Comparison of ENCODE assay signal across 1 cellular context in the genomic region with DNA sequence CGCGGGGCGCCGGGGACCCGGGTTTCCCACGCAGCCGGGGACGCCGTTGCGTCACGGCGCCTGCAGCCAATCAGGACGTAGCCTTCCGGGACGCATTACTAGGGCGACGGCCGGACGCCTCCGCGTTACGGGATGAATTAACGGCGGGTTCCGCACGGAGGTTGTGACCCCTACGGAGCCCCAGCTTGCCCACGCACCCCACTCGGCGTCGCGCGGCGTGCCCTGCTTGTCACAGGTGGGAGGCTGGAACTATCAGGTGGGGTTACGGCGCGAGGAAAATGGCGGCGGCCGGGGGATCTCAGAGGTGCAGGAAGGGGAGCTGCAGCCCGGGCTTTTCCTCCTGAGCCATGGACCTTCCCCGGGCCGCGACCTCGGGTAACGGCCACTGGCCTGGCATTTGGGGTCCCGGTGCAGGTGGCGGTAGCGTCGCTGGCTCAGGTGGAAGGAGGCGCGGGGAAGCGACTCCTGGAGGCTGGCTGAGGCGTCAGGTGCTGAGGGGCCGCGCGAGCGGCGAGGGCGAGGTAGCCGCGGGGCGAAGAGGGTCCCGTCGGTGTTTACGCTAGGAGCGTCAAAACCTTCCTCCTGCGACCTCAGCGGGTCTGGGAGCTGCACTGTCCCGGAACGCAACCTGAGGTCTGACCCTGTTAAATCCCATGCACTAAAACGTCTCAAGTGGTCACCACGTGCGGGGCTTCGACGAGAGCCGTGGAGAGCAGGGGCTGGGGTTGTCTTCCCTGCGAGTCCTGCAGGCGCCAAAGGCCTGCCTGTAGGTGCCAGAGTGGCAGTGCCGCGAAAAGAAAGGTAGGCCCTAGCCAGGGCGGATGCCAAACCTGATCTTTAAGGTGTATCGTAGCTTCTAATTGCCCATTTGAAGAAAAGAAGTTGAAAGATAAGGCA.
A peak's percentile ranks its signal among the peaks of the same experiment; 100 is the strongest.
TF ChIP-seq lines count a peak whose summit lies in the region.

A gene (plus strand): TSS at position 98 of the 897 bp plus-strand sequence. CDS start 78,345 bp downstream, outside the sequence.

TF ChIP-seq in HepG2, 621 proteins besides CTCF, POLR2A, EP300 and RAD21 (continued from another document and continues in another):
- TF ChIP-seq, protein P1, sequence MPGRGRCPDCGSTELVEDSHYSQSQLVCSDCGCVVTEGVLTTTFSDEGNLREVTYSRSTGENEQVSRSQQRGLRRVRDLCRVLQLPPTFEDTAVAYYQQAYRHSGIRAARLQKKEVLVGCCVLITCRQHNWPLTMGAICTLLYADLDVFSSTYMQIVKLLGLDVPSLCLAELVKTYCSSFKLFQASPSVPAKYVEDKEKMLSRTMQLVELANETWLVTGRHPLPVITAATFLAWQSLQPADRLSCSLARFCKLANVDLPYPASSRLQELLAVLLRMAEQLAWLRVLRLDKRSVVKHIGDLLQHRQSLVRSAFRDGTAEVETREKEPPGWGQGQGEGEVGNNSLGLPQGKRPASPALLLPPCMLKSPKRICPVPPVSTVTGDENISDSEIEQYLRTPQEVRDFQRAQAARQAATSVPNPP (CRISPR knock-in tag; IDR thresholded peaks at IDR 0.05): peak; percentile 97
- TF ChIP-seq KDM5A (IDR thresholded peaks at IDR 0.05; ENCODE audit: borderline replicate concordance, low read length): no peak; the same call in 1 of the 2 replicates
- TF ChIP-seq FOXK1 (CRISPR knock-in tag; IDR thresholded peaks at IDR 0.05; ENCODE audit: borderline replicate concordance, low read depth): peak; percentile 9; the same call in 1 of the 2 replicates
- peak; percentile 98 for TF ChIP-seq ZNF235 (CRISPR knock-in tag; IDR thresholded peaks at IDR 0.05; ENCODE audit: borderline replicate concordance)
- TF ChIP-seq, protein P2, sequence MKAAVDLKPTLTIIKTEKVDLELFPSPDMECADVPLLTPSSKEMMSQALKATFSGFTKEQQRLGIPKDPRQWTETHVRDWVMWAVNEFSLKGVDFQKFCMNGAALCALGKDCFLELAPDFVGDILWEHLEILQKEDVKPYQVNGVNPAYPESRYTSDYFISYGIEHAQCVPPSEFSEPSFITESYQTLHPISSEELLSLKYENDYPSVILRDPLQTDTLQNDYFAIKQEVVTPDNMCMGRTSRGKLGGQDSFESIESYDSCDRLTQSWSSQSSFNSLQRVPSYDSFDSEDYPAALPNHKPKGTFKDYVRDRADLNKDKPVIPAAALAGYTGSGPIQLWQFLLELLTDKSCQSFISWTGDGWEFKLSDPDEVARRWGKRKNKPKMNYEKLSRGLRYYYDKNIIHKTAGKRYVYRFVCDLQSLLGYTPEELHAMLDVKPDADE (CRISPR knock-in tag; IDR thresholded peaks at IDR 0.05): peak; percentile 90; the same call in 1 of the 2 replicates
- peak; percentile 95; the same call in 1 of the 2 replicates for TF ChIP-seq ZNF484 (CRISPR knock-in tag; IDR thresholded peaks at IDR 0.05; ENCODE audit: borderline replicate concordance, low read depth)
- peak; percentile 54 for TF ChIP-seq XRCC5 (optimal IDR thresholded peaks at IDR 0.05; ENCODE audit: low read length)
- no peak; the same call in 1 of the 2 replicates for TF ChIP-seq ZNF12 (CRISPR knock-in tag; IDR thresholded peaks at IDR 0.05)
- TF ChIP-seq PAX8 (CRISPR knock-in tag; IDR thresholded peaks at IDR 0.05; ENCODE audit: borderline replicate concordance): peak; percentile 98; the same call in 1 of the 2 replicates
- peak; percentile 60; the same call in 1 of the 2 replicates for TF ChIP-seq SIX1 (CRISPR knock-in tag; IDR thresholded peaks at IDR 0.05; ENCODE audit: borderline replicate concordance)
- TF ChIP-seq ARHGAP35 (CRISPR knock-in tag; IDR thresholded peaks at IDR 0.05; ENCODE audit: borderline replicate concordance): peak; percentile 39
- peak; percentile 51; the same call in 1 of the 2 replicates for TF ChIP-seq DR1 (CRISPR knock-in tag; IDR thresholded peaks at IDR 0.05)
- TF ChIP-seq, protein P3, sequence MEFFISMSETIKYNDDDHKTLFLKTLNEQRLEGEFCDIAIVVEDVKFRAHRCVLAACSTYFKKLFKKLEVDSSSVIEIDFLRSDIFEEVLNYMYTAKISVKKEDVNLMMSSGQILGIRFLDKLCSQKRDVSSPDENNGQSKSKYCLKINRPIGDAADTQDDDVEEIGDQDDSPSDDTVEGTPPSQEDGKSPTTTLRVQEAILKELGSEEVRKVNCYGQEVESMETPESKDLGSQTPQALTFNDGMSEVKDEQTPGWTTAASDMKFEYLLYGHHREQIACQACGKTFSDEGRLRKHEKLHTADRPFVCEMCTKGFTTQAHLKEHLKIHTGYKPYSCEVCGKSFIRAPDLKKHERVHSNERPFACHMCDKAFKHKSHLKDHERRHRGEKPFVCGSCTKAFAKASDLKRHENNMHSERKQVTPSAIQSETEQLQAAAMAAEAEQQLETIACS (CRISPR knock-in tag; IDR thresholded peaks at IDR 0.05): peak; percentile 62
- TF ChIP-seq ESRRA (CRISPR knock-in tag; IDR thresholded peaks at IDR 0.05; ENCODE audit: low read depth): peak; percentile 83
- TF ChIP-seq HOXD1 (CRISPR knock-in tag; IDR thresholded peaks at IDR 0.05): peak; percentile 46
- TF ChIP-seq TCF12 (IDR thresholded peaks at IDR 0.05): no peak
- TF ChIP-seq TCF12 (CRISPR knock-in tag; IDR thresholded peaks at IDR 0.05): peak; percentile 92; the same call in 1 of the 2 replicates
- TF ChIP-seq, protein P4, sequence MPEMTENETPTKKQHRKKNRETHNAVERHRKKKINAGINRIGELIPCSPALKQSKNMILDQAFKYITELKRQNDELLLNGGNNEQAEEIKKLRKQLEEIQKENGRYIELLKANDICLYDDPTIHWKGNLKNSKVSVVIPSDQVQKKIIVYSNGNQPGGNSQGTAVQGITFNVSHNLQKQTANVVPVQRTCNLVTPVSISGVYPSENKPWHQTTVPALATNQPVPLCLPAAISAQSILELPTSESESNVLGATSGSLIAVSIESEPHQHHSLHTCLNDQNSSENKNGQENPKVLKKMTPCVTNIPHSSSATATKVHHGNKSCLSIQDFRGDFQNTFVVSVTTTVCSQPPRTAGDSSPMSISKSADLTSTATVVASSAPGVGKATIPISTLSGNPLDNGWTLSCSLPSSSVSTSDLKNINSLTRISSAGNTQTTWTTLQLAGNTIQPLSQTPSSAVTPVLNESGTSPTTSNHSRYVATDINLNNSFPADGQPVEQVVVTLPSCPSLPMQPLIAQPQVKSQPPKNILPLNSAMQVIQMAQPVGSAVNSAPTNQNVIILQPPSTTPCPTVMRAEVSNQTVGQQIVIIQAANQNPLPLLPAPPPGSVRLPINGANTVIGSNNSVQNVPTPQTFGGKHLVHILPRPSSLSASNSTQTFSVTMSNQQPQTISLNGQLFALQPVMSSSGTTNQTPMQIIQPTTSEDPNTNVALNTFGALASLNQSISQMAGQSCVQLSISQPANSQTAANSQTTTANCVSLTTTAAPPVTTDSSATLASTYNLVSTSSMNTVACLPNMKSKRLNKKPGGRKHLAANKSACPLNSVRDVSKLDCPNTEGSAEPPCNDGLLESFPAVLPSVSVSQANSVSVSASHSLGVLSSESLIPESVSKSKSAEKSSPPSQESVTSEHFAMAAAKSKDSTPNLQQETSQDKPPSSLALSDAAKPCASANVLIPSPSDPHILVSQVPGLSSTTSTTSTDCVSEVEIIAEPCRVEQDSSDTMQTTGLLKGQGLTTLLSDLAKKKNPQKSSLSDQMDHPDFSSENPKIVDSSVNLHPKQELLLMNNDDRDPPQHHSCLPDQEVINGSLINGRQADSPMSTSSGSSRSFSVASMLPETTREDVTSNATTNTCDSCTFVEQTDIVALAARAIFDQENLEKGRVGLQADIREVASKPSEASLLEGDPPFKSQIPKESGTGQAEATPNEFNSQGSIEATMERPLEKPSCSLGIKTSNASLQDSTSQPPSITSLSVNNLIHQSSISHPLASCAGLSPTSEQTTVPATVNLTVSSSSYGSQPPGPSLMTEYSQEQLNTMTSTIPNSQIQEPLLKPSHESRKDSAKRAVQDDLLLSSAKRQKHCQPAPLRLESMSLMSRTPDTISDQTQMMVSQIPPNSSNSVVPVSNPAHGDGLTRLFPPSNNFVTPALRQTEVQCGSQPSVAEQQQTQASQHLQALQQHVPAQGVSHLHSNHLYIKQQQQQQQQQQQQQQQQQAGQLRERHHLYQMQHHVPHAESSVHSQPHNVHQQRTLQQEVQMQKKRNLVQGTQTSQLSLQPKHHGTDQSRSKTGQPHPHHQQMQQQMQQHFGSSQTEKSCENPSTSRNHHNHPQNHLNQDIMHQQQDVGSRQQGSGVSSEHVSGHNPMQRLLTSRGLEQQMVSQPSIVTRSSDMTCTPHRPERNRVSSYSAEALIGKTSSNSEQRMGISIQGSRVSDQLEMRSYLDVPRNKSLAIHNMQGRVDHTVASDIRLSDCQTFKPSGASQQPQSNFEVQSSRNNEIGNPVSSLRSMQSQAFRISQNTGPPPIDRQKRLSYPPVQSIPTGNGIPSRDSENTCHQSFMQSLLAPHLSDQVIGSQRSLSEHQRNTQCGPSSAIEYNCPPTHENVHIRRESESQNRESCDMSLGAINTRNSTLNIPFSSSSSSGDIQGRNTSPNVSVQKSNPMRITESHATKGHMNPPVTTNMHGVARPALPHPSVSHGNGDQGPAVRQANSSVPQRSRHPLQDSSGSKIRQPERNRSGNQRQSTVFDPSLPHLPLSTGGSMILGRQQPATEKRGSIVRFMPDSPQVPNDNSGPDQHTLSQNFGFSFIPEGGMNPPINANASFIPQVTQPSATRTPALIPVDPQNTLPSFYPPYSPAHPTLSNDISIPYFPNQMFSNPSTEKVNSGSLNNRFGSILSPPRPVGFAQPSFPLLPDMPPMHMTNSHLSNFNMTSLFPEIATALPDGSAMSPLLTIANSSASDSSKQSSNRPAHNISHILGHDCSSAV (CRISPR knock-in tag; IDR thresholded peaks at IDR 0.05; ENCODE audit: borderline replicate concordance): peak; percentile 99
- peak; percentile 54; the same call in 1 of the 2 replicates for TF ChIP-seq ONECUT2 (CRISPR knock-in tag; IDR thresholded peaks at IDR 0.05)
- peak; percentile 98 for TF ChIP-seq TOPORS (CRISPR knock-in tag; IDR thresholded peaks at IDR 0.05)
- TF ChIP-seq ERF (CRISPR knock-in tag; IDR thresholded peaks at IDR 0.05): peak; percentile 58; the same call in 1 of the 2 replicates
- TF ChIP-seq ZNF337 (CRISPR knock-in tag; IDR thresholded peaks at IDR 0.05; ENCODE audit: borderline replicate concordance, low read depth): no peak
- TF ChIP-seq MBD4 (IDR thresholded peaks at IDR 0.05; ENCODE audit: borderline replicate concordance, low read length): no peak
- TF ChIP-seq PTBP1 (IDR thresholded peaks at IDR 0.05; ENCODE audit: low read depth, low read length, poor library complexity, severe bottlenecking): peak; percentile 82
- TF ChIP-seq ZNF816 (CRISPR knock-in tag; IDR thresholded peaks at IDR 0.05; ENCODE audit: borderline replicate concordance): peak; percentile 93; the same call in 1 of the 2 replicates
- TF ChIP-seq, protein P5, sequence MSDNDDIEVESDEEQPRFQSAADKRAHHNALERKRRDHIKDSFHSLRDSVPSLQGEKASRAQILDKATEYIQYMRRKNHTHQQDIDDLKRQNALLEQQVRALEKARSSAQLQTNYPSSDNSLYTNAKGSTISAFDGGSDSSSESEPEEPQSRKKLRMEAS (IDR thresholded peaks at IDR 0.05): peak; percentile 99
- peak; percentile 84 for TF ChIP-seq ZNF256 (CRISPR knock-in tag; conservative IDR thresholded peaks at IDR 0.05)
- peak; percentile 95; the same call in 1 of the 2 replicates for TF ChIP-seq ZNF530 (CRISPR knock-in tag; IDR thresholded peaks at IDR 0.05; ENCODE audit: low read depth)
- peak; percentile 93 for TF ChIP-seq KDM2A (CRISPR knock-in tag; IDR thresholded peaks at IDR 0.05; ENCODE audit: borderline replicate concordance, low read depth)
- TF ChIP-seq, protein P6, sequence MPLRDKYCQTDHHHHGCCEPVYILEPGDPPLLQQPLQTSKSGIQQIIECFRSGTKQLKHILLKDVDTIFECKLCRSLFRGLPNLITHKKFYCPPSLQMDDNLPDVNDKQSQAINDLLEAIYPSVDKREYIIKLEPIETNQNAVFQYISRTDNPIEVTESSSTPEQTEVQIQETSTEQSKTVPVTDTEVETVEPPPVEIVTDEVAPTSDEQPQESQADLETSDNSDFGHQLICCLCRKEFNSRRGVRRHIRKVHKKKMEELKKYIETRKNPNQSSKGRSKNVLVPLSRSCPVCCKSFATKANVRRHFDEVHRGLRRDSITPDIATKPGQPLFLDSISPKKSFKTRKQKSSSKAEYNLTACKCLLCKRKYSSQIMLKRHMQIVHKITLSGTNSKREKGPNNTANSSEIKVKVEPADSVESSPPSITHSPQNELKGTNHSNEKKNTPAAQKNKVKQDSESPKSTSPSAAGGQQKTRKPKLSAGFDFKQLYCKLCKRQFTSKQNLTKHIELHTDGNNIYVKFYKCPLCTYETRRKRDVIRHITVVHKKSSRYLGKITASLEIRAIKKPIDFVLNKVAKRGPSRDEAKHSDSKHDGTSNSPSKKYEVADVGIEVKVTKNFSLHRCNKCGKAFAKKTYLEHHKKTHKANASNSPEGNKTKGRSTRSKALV (CRISPR knock-in tag; IDR thresholded peaks at IDR 0.05): peak; percentile 95
- TF ChIP-seq ATM (IDR thresholded peaks at IDR 0.05; ENCODE audit: borderline replicate concordance): no peak
- peak; percentile 90 for TF ChIP-seq ZFY (CRISPR knock-in tag; IDR thresholded peaks at IDR 0.05)
- TF ChIP-seq SSRP1 (CRISPR knock-in tag; IDR thresholded peaks at IDR 0.05): 0 out of 2 replicates have a peak, but pooled peaks have one; percentile 29
- TF ChIP-seq SMC3 (IDR thresholded peaks at IDR 0.05; ENCODE audit: low read length): no peak
- no peak for TF ChIP-seq ZNF7 (CRISPR knock-in tag; IDR thresholded peaks at IDR 0.05)
- peak; percentile 42 for TF ChIP-seq U2AF1 (optimal IDR thresholded peaks at IDR 0.05; ENCODE audit: low read depth, low read length)
- TF ChIP-seq ZSCAN12 (CRISPR knock-in tag; IDR thresholded peaks at IDR 0.05): 0 out of 2 replicates have a peak, but pooled peaks have one; percentile 77
- peak; percentile 92 for TF ChIP-seq ZNF317 (CRISPR knock-in tag; IDR thresholded peaks at IDR 0.05)
- peak; percentile 93 for TF ChIP-seq GATAD1 (CRISPR knock-in tag; IDR thresholded peaks at IDR 0.05)
- TF ChIP-seq HDAC6 (IDR thresholded peaks at IDR 0.05; ENCODE audit: low read depth, low read length): no peak
- peak; percentile 98 for TF ChIP-seq ZNF749 (CRISPR knock-in tag; IDR thresholded peaks at IDR 0.05; ENCODE audit: borderline replicate concordance)
- no peak for TF ChIP-seq PHB2 (IDR thresholded peaks at IDR 0.05; ENCODE audit: partially characterized antibody)
- peak; percentile 82; the same call in 1 of the 2 replicates for TF ChIP-seq PRMT3 (CRISPR knock-in tag; IDR thresholded peaks at IDR 0.05; ENCODE audit: borderline replicate concordance, low read depth)
- peak; percentile 97 for TF ChIP-seq NR1H2 (CRISPR knock-in tag; IDR thresholded peaks at IDR 0.05; ENCODE audit: borderline replicate concordance, low read depth)
- TF ChIP-seq SP4 (CRISPR knock-in tag; IDR thresholded peaks at IDR 0.05): no peak
- TF ChIP-seq TRIM24 (CRISPR knock-in tag; IDR thresholded peaks at IDR 0.05): no peak
- TF ChIP-seq ZNF296 (CRISPR knock-in tag; conservative IDR thresholded peaks at IDR 0.05): peak; percentile 97
- peak; percentile 58; the same call in 1 of the 2 replicates for TF ChIP-seq RXRA (CRISPR knock-in tag; IDR thresholded peaks at IDR 0.05)
- TF ChIP-seq, protein P7, sequence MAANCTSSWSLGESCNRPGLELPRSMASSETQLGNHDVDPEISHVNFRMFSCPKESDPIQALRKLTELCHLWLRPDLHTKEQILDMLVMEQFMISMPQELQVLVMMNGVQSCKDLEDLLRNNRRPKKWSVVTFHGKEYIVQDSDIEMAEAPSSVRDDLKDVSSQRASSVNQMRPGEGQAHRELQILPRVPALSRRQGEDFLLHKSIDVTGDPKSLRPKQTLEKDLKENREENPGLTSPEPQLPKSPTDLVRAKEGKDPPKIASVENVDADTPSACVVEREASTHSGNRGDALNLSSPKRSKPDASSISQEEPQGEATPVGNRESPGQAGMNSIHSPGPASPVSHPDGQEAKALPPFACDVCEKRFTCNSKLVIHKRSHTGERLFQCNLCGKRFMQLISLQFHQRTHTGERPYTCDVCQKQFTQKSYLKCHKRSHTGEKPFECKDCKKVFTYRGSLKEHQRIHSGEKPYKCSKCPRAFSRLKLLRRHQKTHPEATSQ (CRISPR knock-in tag; IDR thresholded peaks at IDR 0.05; ENCODE audit: borderline replicate concordance): peak; percentile 72; the same call in 1 of the 2 replicates
